1 cellular context compared by ENCODE assay signal in the genomic region with DNA sequence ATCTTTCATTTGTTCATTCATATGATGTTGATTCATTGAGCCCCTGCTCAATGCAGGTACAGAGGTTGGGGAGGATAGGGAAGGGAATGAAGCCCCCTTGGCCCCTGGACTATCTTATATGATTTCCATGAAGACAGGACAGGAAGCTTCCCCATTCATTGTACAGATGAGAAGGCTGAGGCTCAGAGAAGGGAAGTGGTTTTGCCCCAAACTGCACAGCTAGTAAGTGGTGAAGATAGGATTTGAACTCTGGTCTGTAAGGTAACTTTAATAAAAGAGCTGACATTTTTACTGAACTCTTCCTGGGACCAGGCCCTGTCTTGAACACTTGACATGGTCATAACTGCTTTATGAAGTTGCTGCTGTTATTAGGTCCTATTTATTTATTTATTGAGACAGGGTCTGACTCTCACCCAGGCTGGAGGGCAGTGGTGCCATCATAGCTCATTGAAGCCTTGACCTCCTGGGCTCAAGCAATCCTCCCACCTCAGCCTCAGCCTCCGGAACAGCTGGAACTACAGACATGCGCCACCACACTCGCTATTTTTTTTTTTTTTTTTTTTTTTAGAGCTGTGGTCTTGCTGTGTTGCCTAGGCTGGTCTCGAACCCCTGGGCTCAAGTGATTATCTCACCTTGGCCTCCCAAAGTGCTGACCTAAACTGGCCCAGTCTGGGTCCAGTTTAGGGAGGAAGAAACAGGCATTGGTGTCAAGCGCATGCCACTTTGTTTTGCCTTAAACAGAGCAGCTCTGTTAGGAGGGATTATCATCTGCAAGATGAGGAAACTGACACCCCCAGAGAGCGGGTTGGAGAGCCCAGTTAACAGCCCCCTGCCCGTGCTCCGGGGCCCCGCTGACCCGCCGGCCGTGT.
TF ChIP-seq lines count a peak whose summit lies in the region.

No MANE protein-coding gene starts in this region.

TF ChIP-seq in liver, 16 proteins besides CTCF, POLR2A, EP300 and RAD21 (continued from another document):
- TF ChIP-seq, protein P1, sequence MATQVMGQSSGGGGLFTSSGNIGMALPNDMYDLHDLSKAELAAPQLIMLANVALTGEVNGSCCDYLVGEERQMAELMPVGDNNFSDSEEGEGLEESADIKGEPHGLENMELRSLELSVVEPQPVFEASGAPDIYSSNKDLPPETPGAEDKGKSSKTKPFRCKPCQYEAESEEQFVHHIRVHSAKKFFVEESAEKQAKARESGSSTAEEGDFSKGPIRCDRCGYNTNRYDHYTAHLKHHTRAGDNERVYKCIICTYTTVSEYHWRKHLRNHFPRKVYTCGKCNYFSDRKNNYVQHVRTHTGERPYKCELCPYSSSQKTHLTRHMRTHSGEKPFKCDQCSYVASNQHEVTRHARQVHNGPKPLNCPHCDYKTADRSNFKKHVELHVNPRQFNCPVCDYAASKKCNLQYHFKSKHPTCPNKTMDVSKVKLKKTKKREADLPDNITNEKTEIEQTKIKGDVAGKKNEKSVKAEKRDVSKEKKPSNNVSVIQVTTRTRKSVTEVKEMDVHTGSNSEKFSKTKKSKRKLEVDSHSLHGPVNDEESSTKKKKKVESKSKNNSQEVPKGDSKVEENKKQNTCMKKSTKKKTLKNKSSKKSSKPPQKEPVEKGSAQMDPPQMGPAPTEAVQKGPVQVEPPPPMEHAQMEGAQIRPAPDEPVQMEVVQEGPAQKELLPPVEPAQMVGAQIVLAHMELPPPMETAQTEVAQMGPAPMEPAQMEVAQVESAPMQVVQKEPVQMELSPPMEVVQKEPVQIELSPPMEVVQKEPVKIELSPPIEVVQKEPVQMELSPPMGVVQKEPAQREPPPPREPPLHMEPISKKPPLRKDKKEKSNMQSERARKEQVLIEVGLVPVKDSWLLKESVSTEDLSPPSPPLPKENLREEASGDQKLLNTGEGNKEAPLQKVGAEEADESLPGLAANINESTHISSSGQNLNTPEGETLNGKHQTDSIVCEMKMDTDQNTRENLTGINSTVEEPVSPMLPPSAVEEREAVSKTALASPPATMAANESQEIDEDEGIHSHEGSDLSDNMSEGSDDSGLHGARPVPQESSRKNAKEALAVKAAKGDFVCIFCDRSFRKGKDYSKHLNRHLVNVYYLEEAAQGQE (IDR thresholded peaks at IDR 0.05) = no peak
- TF ChIP-seq, protein P2, sequence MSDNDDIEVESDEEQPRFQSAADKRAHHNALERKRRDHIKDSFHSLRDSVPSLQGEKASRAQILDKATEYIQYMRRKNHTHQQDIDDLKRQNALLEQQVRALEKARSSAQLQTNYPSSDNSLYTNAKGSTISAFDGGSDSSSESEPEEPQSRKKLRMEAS (IDR thresholded peaks at IDR 0.05) = no peak
- no peak for TF ChIP-seq RXRA (IDR thresholded peaks at IDR 0.05)
- TF ChIP-seq, protein P3, sequence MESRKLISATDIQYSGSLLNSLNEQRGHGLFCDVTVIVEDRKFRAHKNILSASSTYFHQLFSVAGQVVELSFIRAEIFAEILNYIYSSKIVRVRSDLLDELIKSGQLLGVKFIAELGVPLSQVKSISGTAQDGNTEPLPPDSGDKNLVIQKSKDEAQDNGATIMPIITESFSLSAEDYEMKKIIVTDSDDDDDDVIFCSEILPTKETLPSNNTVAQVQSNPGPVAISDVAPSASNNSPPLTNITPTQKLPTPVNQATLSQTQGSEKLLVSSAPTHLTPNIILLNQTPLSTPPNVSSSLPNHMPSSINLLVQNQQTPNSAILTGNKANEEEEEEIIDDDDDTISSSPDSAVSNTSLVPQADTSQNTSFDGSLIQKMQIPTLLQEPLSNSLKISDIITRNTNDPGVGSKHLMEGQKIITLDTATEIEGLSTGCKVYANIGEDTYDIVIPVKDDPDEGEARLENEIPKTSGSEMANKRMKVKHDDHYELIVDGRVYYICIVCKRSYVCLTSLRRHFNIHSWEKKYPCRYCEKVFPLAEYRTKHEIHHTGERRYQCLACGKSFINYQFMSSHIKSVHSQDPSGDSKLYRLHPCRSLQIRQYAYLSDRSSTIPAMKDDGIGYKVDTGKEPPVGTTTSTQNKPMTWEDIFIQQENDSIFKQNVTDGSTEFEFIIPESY (IDR thresholded peaks at IDR 0.05) = no peak
- TF ChIP-seq JUND (IDR thresholded peaks at IDR 0.05) = no peak
- no peak for TF ChIP-seq EGR1 (IDR thresholded peaks at IDR 0.05; ENCODE audit: low read depth in 2 of 2)
- TF ChIP-seq GABPA (IDR thresholded peaks at IDR 0.05 in 1 of 2, conservative IDR thresholded peaks at IDR 0.05 in 1 of 2) = no peak
- TF ChIP-seq YY1 (IDR thresholded peaks at IDR 0.05) = no peak
- no peak for TF ChIP-seq NR2F2 (IDR thresholded peaks at IDR 0.05)
- TF ChIP-seq FOXA1 (IDR thresholded peaks at IDR 0.05) = no peak
- TF ChIP-seq TAF1 (conservative IDR thresholded peaks at IDR 0.05) = no peak
- TF ChIP-seq, protein P4, sequence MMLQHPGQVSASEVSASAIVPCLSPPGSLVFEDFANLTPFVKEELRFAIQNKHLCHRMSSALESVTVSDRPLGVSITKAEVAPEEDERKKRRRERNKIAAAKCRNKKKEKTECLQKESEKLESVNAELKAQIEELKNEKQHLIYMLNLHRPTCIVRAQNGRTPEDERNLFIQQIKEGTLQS (IDR thresholded peaks at IDR 0.05) = no peak
TF ChIP-seq in liver: peak in this region for 0.
